In genomic region chr16:24850289-24850931, GRCh38 we compare ENCODE assay signal across 3 cellular contexts.
TF ChIP-seq lines count a peak whose summit lies in the region.

No MANE protein-coding gene starts in this region.

TF ChIP-seq in SK-N-SH, 30 proteins besides CTCF, POLR2A, EP300 and RAD21:
- TF ChIP-seq FOSL2 (IDR thresholded peaks at IDR 0.05; ENCODE audit: borderline replicate concordance, low read depth) (peak; percentile 28; the same call in 1 of the 2 replicates), TCF12 (IDR thresholded peaks at IDR 0.05) (peak; percentile 43; the same call in 1 of the 2 replicates), TAF1 (IDR thresholded peaks at IDR 0.05; ENCODE audit: borderline replicate concordance, low read depth, low read length) (no peak), NFIC (IDR thresholded peaks at IDR 0.05; ENCODE audit: borderline replicate concordance) (no peak), JUND (IDR thresholded peaks at IDR 0.05) (peak; percentile 21; the same call in 1 of the 2 replicates), ELF1 (IDR thresholded peaks at IDR 0.05) (no peak)
- TF ChIP-seq, protein P1, sequence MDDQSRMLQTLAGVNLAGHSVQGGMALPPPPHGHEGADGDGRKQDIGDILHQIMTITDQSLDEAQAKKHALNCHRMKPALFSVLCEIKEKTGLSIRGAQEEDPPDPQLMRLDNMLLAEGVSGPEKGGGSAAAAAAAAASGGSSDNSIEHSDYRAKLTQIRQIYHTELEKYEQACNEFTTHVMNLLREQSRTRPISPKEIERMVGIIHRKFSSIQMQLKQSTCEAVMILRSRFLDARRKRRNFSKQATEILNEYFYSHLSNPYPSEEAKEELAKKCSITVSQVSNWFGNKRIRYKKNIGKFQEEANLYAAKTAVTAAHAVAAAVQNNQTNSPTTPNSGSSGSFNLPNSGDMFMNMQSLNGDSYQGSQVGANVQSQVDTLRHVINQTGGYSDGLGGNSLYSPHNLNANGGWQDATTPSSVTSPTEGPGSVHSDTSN (IDR thresholded peaks at IDR 0.05): 0 out of 2 replicates have a peak, but pooled peaks have one; percentile 23

TF ChIP-seq in SK-N-SH treated with all-trans-retinoic acid at 6 μM for 48 hours, 23 proteins besides CTCF, POLR2A, EP300 and RAD21:
- TF ChIP-seq CSRNP3 (CRISPR knock-in tag; IDR thresholded peaks at IDR 0.05): no peak
- TF ChIP-seq, protein P2, sequence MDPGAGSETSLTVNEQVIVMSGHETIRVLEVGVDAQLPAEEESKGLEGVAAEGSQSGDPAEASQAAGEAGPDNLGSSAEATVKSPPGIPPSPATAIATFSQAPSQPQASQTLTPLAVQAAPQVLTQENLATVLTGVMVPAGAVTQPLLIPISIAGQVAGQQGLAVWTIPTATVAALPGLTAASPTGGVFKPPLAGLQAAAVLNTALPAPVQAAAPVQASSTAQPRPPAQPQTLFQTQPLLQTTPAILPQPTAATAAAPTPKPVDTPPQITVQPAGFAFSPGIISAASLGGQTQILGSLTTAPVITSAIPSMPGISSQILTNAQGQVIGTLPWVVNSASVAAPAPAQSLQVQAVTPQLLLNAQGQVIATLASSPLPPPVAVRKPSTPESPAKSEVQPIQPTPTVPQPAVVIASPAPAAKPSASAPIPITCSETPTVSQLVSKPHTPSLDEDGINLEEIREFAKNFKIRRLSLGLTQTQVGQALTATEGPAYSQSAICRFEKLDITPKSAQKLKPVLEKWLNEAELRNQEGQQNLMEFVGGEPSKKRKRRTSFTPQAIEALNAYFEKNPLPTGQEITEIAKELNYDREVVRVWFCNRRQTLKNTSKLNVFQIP (CRISPR knock-in tag; IDR thresholded peaks at IDR 0.05; ENCODE audit: borderline replicate concordance, low read depth): no peak
- TF ChIP-seq ZFP3 (CRISPR knock-in tag; IDR thresholded peaks at IDR 0.05): no peak
- TF ChIP-seq ZFP30 (CRISPR knock-in tag; IDR thresholded peaks at IDR 0.05): no peak

TF ChIP-seq in K562, 482 proteins besides CTCF, POLR2A, EP300 and RAD21:
- TF ChIP-seq ZNF778 (CRISPR knock-in tag; IDR thresholded peaks at IDR 0.05) (no peak), KHSRP (IDR thresholded peaks at IDR 0.05) (no peak), HMBOX1 (IDR thresholded peaks at IDR 0.05) (peak; percentile 20; the same call in 1 of the 2 replicates)
